ENCODE assay signal across 20 cellular contexts in the genomic region with DNA sequence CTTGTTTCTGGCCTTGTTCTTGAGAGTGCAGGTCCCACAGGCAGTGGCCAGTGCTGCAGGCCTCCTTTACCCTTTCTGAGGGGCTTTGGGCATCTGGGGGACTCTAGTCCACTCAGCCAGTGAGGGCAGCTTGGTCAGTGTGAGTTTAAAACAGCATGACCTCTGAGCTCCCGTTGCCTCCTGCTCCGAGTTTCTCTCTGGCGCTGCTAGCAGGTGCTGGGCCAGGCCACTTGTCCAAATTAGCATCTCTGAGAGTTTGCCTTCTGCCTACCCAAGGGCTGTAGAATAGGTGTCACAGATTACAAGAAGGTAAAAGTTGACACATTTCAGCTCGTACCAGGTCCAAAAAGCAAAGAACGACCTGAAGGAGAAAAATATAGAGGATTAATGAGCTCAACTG.
DNase-seq lines count a peak whose midpoint lies in the region; ATAC-seq and TF ChIP-seq lines count a peak whose summit lies in the region.
"Had no signal": no experiment of that assay in that cellular context is flagged by ENCODE, and none has a peak within 500 bp of the region (broad histone marks: within the 10 kb centered on the region; RNA-seq: fewer than 3 reads in every experiment).

No MANE protein-coding gene starts in this region.

- no peak for TF ChIP-seq POLR2A in vagina (IDR thresholded peaks at IDR 0.05)

- H3K9me3 ChIP-seq in HUES48 (ENCODE audit: control insufficient read depth, insufficient read depth, low read length) (no peaks in the 10 kb centered on the region), iPS-18a (ENCODE audit: control insufficient read depth, low read depth, low read length) (no peaks in the 10 kb centered on the region), vagina (no peaks in the 10 kb centered on the region)
- H3K9me3 ChIP-seq: body of pancreas, Caco-2, colonic mucosa, left ventricle myocardium inferior, mucosa of descending colon, SK-N-SH, testis had no signal

- H3K36me3 Mint-ChIP-seq in WTC11 = no peaks in the 10 kb centered on the region

- H3K9ac ChIP-seq in HUES48 (ENCODE audit: low read depth, low read length) (no peak overlapping the region), iPS-18a (ENCODE audit: low read length) (peak overlapping the region; percentile 3)
- H3K9ac ChIP-seq: SK-N-SH had no signal

- no peaks in the 10 kb centered on the region for H3K9me3 Mint-ChIP-seq in WTC11
- H3K9me3 Mint-ChIP-seq: activated naive CD8-positive, alpha-beta T cell treated with anti-CD3 and anti-CD28 coated beads, Interleukin-2, amount 50 U/mL, for 24 hours; neural crest cell had no signal

- intact Hi-C loops in vagina (cut with DNase I) = no loop called here

- H3K27ac ChIP-seq in HUES48 (ENCODE audit: low read depth, low read length) (peak overlapping the region; percentile 53), iPS-18a (ENCODE audit: low read length) (no peak overlapping the region), temporal lobe (ENCODE audit: low read depth, low read length) (peak overlapping the region; percentile 78), vagina (no peak overlapping the region)
- H3K27ac ChIP-seq: colonic mucosa, left ventricle myocardium inferior, testis had no signal

- peaks cover 29% of the 10 kb centered on the region for H3K4me1 Mint-ChIP-seq in WTC11

- H3K27me3 ChIP-seq in HUES48 (ENCODE audit: control insufficient read depth, insufficient read depth, low read length) = no peaks in the 10 kb centered on the region
- H3K27me3 ChIP-seq in iPS-18a (ENCODE audit: control insufficient read depth, insufficient read depth, low read length) = no peaks in the 10 kb centered on the region
- H3K27me3 ChIP-seq in vagina = no peaks in the 10 kb centered on the region
- H3K27me3 ChIP-seq: body of pancreas, colonic mucosa, testis had no signal

- H3K4me1 ChIP-seq in HUES48 (ENCODE audit: control insufficient read depth, insufficient read depth, low read length) (peaks cover 11% of the 10 kb centered on the region), iPS-18a (ENCODE audit: control insufficient read depth, low read depth, low read length) (peaks cover 14% of the 10 kb centered on the region), vagina (no peaks in the 10 kb centered on the region)
- H3K4me1 ChIP-seq: body of pancreas, Caco-2, colonic mucosa, left ventricle myocardium inferior, testis had no signal

- H3K36me3 ChIP-seq in HUES48 (ENCODE audit: control insufficient read depth, insufficient read depth, low read length) = no peaks in the 10 kb centered on the region
- H3K36me3 ChIP-seq in iPS-18a (ENCODE audit: control insufficient read depth, low read depth, low read length) = no peaks in the 10 kb centered on the region
- H3K36me3 ChIP-seq in vagina = no peaks in the 10 kb centered on the region
- H3K36me3 ChIP-seq: colonic mucosa, left ventricle myocardium inferior had no signal

- H3K4me3 ChIP-seq in HUES48 (ENCODE audit: low read depth, low read length) (no peak overlapping the region), iPS-18a (ENCODE audit: low read length) (no peak overlapping the region), vagina (no peak overlapping the region)
- H3K4me3 ChIP-seq: body of pancreas, colonic mucosa, left ventricle myocardium inferior, mucosa of descending colon, testis had no signal

- H3K4me3 Mint-ChIP-seq in WTC11 = no peak overlapping the region; the same call in 1 of the 2 replicates
- H3K4me3 Mint-ChIP-seq: activated naive CD8-positive, alpha-beta T cell treated with anti-CD3 and anti-CD28 coated beads, Interleukin-2, amount 50 U/mL, for 24 hours; neural crest cell had no signal

- DNase-seq in WTC11 (ENCODE audit: low spot score) = peak; percentile 31
- DNase-seq in central memory CD4-positive, alpha-beta T cell = no peak
- DNase-seq in activated CD4-positive, alpha-beta T cell treated with anti-CD3 and anti-CD28 coated beads for 1 hour = no peak
- DNase-seq in vagina (ENCODE audit: extremely low spot score in 2 of 2) = no peak
- DNase-seq: activated gamma-delta T cell; activated naive CD8-positive, alpha-beta T cell treated with anti-CD3 and anti-CD28 coated beads, Interleukin-2, amount 50 U/mL, for 24 hours; body of pancreas; Caco-2; colonic mucosa; left ventricle myocardium inferior; mucosa of descending colon; NCI-H1092 treated with DMSO at 0.1 percent for 48 hours; NCI-H2081 treated with DMSO at 0.1 percent for 48 hours; RPMI8226; SK-N-SH; testis had no signal

- POLR2A ChIA-PET in WTC11 (lab: Charles Lee) = interaction anchor here (2.1 kb wide), 1 partner anchor 9 kb away, joined by 17 read pairs; no protein-coding TSS in a partner anchor

- peak overlapping the region; percentile 99 for H3K27ac Mint-ChIP-seq in WTC11
- H3K27ac Mint-ChIP-seq: activated naive CD8-positive, alpha-beta T cell treated with anti-CD3 and anti-CD28 coated beads, Interleukin-2, amount 50 U/mL, for 24 hours had no signal

- CTCF ChIA-PET in WTC11 (lab: Charles Lee) = interaction anchor here (0.6 to 2.1 kb wide), 9 partner anchors 9 to 114 kb away, joined by 3 to 14 read pairs (median 4); no protein-coding TSS in a partner anchor

- no peak for TF ChIP-seq CTCF in WTC11 (IDR thresholded peaks at IDR 0.05)
- no peak for TF ChIP-seq CTCF in vagina (IDR thresholded peaks at IDR 0.05)

- no peaks in the 10 kb centered on the region for H3K27me3 Mint-ChIP-seq in WTC11 (ENCODE audit: low read depth)
- H3K27me3 Mint-ChIP-seq: activated naive CD8-positive, alpha-beta T cell treated with anti-CD3 and anti-CD28 coated beads, Interleukin-2, amount 50 U/mL, for 24 hours had no signal

- ATAC-seq in WTC11 = peak; percentile 71
- ATAC-seq: activated naive CD8-positive, alpha-beta T cell treated with anti-CD3 and anti-CD28 coated beads, Interleukin-2, amount 50 U/mL, for 24 hours; body of pancreas; mucosa of descending colon had no signal

TF ChIP-seq in WTC11, 78 proteins besides CTCF, POLR2A, EP300 and RAD21:
- TF ChIP-seq SMAD4 (CRISPR knock-in tag; IDR thresholded peaks at IDR 0.05) = no peak
- TF ChIP-seq, protein P1, sequence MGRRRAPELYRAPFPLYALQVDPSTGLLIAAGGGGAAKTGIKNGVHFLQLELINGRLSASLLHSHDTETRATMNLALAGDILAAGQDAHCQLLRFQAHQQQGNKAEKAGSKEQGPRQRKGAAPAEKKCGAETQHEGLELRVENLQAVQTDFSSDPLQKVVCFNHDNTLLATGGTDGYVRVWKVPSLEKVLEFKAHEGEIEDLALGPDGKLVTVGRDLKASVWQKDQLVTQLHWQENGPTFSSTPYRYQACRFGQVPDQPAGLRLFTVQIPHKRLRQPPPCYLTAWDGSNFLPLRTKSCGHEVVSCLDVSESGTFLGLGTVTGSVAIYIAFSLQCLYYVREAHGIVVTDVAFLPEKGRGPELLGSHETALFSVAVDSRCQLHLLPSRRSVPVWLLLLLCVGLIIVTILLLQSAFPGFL (CRISPR knock-in tag; IDR thresholded peaks at IDR 0.05; ENCODE audit: borderline replicate concordance) = no peak
- TF ChIP-seq TP53 (CRISPR knock-in tag; IDR thresholded peaks at IDR 0.05) = no peak
- TF ChIP-seq ESRRA (CRISPR knock-in tag; IDR thresholded peaks at IDR 0.05; ENCODE audit: borderline replicate concordance) = no peak
- no peak for TF ChIP-seq ELF4 (CRISPR knock-in tag; IDR thresholded peaks at IDR 0.05; ENCODE audit: low read depth)
- TF ChIP-seq, protein P2, sequence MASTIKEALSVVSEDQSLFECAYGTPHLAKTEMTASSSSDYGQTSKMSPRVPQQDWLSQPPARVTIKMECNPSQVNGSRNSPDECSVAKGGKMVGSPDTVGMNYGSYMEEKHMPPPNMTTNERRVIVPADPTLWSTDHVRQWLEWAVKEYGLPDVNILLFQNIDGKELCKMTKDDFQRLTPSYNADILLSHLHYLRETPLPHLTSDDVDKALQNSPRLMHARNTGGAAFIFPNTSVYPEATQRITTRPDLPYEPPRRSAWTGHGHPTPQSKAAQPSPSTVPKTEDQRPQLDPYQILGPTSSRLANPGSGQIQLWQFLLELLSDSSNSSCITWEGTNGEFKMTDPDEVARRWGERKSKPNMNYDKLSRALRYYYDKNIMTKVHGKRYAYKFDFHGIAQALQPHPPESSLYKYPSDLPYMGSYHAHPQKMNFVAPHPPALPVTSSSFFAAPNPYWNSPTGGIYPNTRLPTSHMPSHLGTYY (CRISPR knock-in tag; IDR thresholded peaks at IDR 0.05) = no peak
- no peak for TF ChIP-seq HMGA2 (CRISPR knock-in tag; IDR thresholded peaks at IDR 0.05)
- no peak for TF ChIP-seq ZNF671 (CRISPR knock-in tag; IDR thresholded peaks at IDR 0.05)
- no peak for TF ChIP-seq ZNF263 (CRISPR knock-in tag; IDR thresholded peaks at IDR 0.05; ENCODE audit: low read depth)
- TF ChIP-seq, protein P3, sequence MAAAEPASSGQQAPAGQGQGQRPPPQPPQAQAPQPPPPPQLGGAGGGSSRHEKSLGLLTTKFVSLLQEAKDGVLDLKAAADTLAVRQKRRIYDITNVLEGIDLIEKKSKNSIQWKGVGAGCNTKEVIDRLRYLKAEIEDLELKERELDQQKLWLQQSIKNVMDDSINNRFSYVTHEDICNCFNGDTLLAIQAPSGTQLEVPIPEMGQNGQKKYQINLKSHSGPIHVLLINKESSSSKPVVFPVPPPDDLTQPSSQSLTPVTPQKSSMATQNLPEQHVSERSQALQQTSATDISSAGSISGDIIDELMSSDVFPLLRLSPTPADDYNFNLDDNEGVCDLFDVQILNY (CRISPR knock-in tag; IDR thresholded peaks at IDR 0.05) = no peak
- no peak for TF ChIP-seq ETV6 (CRISPR knock-in tag; IDR thresholded peaks at IDR 0.05)
TF ChIP-seq in WTC11: peak in this region for 0.

Comparison
In these comparisons a context has a peak if more than half of its experiments do, and no peak if none do; other contexts are left out.
1. H3K27ac ChIP-seq: peak in HUES48 (single experiment) and temporal lobe (single experiment); none in iPS-18a (single experiment) and vagina (single experiment).